18 cellular contexts compared by ENCODE assay signal in the genomic region with DNA sequence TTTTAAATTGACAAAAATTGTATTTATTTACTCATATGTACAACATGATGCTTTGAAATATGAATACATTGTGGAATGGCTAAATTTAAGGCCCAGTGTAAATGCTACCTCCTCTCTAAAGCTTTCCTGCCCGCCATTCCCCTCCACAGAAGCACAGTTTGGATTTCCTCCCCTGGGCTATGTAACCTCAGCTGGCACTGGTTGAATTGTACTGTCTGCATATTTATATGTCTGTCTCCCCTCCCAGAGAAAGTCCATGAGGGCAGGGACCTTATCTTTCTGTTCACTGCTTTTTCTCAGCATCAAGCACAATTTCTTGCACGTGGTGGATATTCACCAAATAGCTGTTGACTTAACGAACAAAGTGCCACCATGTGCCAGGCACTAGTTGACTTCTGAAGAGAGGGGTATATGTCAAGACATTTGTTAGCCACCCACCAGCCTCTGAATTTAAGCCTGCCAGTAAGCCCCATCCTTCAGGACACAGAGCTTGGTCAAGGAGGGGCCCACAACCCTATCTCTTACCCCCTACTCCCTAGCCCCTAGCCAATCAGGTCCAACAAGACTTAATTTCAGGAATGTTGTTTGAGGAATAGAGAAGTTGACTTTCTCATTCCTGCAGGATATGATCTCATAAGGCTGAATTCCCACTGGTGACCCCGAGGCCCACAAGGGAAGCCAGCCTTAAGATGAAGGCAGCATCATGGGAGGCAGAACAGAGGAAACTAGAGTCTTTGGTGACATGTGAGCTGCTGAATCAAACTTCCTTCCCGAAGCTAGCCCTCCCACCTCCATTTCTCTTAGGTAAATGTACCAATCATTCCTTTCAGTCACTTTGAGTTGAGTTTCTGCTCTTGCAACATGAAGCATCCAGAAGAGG. TPM values are rescaled to one million over a fixed set of nuclear protein-coding genes. Genes with fewer than 3 reads are reported as not detected.
DNase-seq lines count a peak whose midpoint lies in the region; ATAC-seq and TF ChIP-seq lines count a peak whose summit lies in the region.
"Had no signal": no experiment of that assay in that cellular context is flagged by ENCODE, and none has a peak within 500 bp of the region (broad histone marks: within the 10 kb centered on the region; RNA-seq: fewer than 3 reads in every experiment).

No MANE protein-coding gene starts in this region.

- H3K36me3 ChIP-seq in BLaER1 treated with 17β-estradiol and CSF1 and Interleukin-3, amounts not matched to agents 10 nM and 100 nM = no peaks in the 10 kb centered on the region
- no peaks in the 10 kb centered on the region for H3K36me3 ChIP-seq in HEK293 (ENCODE audit: control insufficient read depth in 2 of 2, insufficient read depth in 1 of 2, low read length in 2 of 2)
- no peaks in the 10 kb centered on the region for H3K36me3 ChIP-seq in neural progenitor cell
- H3K36me3 ChIP-seq in GM23338 (ENCODE audit: insufficient read depth) = no peaks in the 10 kb centered on the region
- H3K36me3 ChIP-seq: HAP-1 had no signal

- H3K27ac ChIP-seq in BLaER1 treated with 17β-estradiol and CSF1 and Interleukin-3, amounts not matched to agents 10 nM and 100 nM = no peak overlapping the region
- H3K27ac ChIP-seq in HEK293 (ENCODE audit: extremely low read depth, low read depth, low read length) (no peak overlapping the region), neural progenitor cell (no peak overlapping the region), GM23338 (ENCODE audit: low read depth) (no peak overlapping the region)

- H3K4me2 ChIP-seq in BLaER1 treated with 17β-estradiol and CSF1 and Interleukin-3, amounts not matched to agents 10 nM and 100 nM = peak overlapping the region in 9 of 11 experiments; percentile 6 to 62 (median 31); a peak in 18 of 22 replicates
- no peak overlapping the region for H3K4me2 ChIP-seq in neural progenitor cell
- H3K4me2 ChIP-seq in GM23338 = no peak overlapping the region

- no peak for ATAC-seq in GM23338

- DNase-seq in ecto neural progenitor cell (ENCODE audit: low spot score) = peak; percentile 25
- no peak for DNase-seq in neural progenitor cell (ENCODE audit: low spot score)
- DNase-seq in GM10266 (ENCODE audit: extremely low spot score) = no peak
- DNase-seq in GM23338 (ENCODE audit: low spot score) = no peak
- DNase-seq: C1 segment of cervical spinal cord; CD8-positive, alpha-beta memory T cell; NCI-H1105; NCI-H1694; NCI-H510A; NCI-H774; Right ventricle myocardium superior had no signal

- H3K9me3 Mint-ChIP-seq in nephron (no peaks in the 10 kb centered on the region), neural progenitor cell (no peaks in the 10 kb centered on the region), GM23338 (no peaks in the 10 kb centered on the region)
- H3K9me3 Mint-ChIP-seq: CD8-positive, alpha-beta memory T cell had no signal

- CTCF ChIA-PET in HEK293 (lab: Yijun Ruan, JAX) = interaction anchor here (0.6 to 9.9 kb wide), 13 partner anchors 10 to 315 kb away, joined by 3 to 129 read pairs (median 4); a partner anchor contains a TSS

- H3K9me3 ChIP-seq in BLaER1 treated with 17β-estradiol and CSF1 and Interleukin-3, amounts not matched to agents 10 nM and 100 nM (replicated peaks in 1 of 11) = no peaks in the 10 kb centered on the region
- H3K9me3 ChIP-seq in HEK293 (ENCODE audit: control insufficient read depth, insufficient read depth, low read depth, low read length) (no peaks in the 10 kb centered on the region), neural progenitor cell (ENCODE audit: low read depth) (no peaks in the 10 kb centered on the region)
- H3K9me3 ChIP-seq: HAP-1 had no signal

- H3K4me3 Mint-ChIP-seq in nephron (no peak overlapping the region), neural progenitor cell (no peak overlapping the region), GM23338 (no peak overlapping the region)
- H3K4me3 Mint-ChIP-seq: CD8-positive, alpha-beta memory T cell had no signal

- H3K27ac Mint-ChIP-seq in nephron (peak overlapping the region in 2 of 3 experiments; percentile 41 to 49), neural progenitor cell (no peak overlapping the region), GM23338 (no peak overlapping the region)
- H3K27ac Mint-ChIP-seq: CD8-positive, alpha-beta memory T cell had no signal

- H3K36me3 Mint-ChIP-seq in nephron (ENCODE audit: low read depth) (no peaks in the 10 kb centered on the region), neural progenitor cell (no peaks in the 10 kb centered on the region), GM23338 (ENCODE audit: low read depth) (no peaks in the 10 kb centered on the region)
- H3K36me3 Mint-ChIP-seq: CD8-positive, alpha-beta memory T cell had no signal

- H3K27me3 Mint-ChIP-seq in nephron (ENCODE audit: low read depth) (peaks cover 8% of the 10 kb centered on the region), neural progenitor cell (ENCODE audit: insufficient read depth, low read depth) (peaks cover 2% of the 10 kb centered on the region), GM23338 (ENCODE audit: insufficient read depth, low read depth, poor library complexity) (peaks cover 5% of the 10 kb centered on the region)

- H3K9ac ChIP-seq in BLaER1 treated with 17β-estradiol and CSF1 and Interleukin-3, amounts not matched to agents 10 nM and 100 nM = no peak overlapping the region
- no peak overlapping the region for H3K9ac ChIP-seq in neural progenitor cell

- H3K4me1 Mint-ChIP-seq in nephron (peaks cover 8% of the 10 kb centered on the region), neural progenitor cell (peaks cover 6% of the 10 kb centered on the region), GM23338 (no peaks in the 10 kb centered on the region)

- no peak overlapping the region for H3K4me3 ChIP-seq in BLaER1 treated with 17β-estradiol and CSF1 and Interleukin-3, amounts not matched to agents 10 nM and 100 nM
- H3K4me3 ChIP-seq in HEK293 (ENCODE audit: low read depth, low read length) (no peak overlapping the region), neural progenitor cell (no peak overlapping the region), GM23338 (no peak overlapping the region)
- H3K4me3 ChIP-seq: HAP-1 had no signal

- H3K27me3 ChIP-seq in BLaER1 treated with 17β-estradiol and CSF1 and Interleukin-3, amounts not matched to agents 10 nM and 100 nM = no peaks in the 10 kb centered on the region
- H3K27me3 ChIP-seq in neural progenitor cell (no peaks in the 10 kb centered on the region), GM23338 (ENCODE audit: insufficient read depth) (no peaks in the 10 kb centered on the region; the same call in 1 of the 2 replicates)

- POLR2A ChIA-PET in HEK293 (lab: Yijun Ruan, JAX) = interaction anchor here (1.2 kb wide), 1 partner anchor 55 kb away, joined by 3 read pairs; no protein-coding TSS in a partner anchor

- no peak for TF ChIP-seq CTCF in HEK293 (tag by site-specific recombination; IDR thresholded peaks at IDR 0.05)
- no peak for TF ChIP-seq CTCF in nephron (IDR thresholded peaks at IDR 0.05; ENCODE audit: unreplicated experiment in 3 of 3)
- TF ChIP-seq CTCF in neural progenitor cell (IDR thresholded peaks at IDR 0.05) = no peak
- TF ChIP-seq CTCF in GM10266 (IDR thresholded peaks at IDR 0.05; ENCODE audit: control insufficient read depth, insufficient read depth, low read depth, missing control alignments) = no peak
- TF ChIP-seq CTCF in GM23338 (conservative IDR thresholded peaks at IDR 0.05; ENCODE audit: low read depth in 2 of 2) = no peak

- H3K79me2 ChIP-seq in neural progenitor cell (ENCODE audit: low read depth) (no peaks in the 10 kb centered on the region), GM23338 (replicated peaks; ENCODE audit: insufficient read depth) (no peaks in the 10 kb centered on the region)

- no peaks in the 10 kb centered on the region for H4K20me1 ChIP-seq in BLaER1 treated with 17β-estradiol and CSF1 and Interleukin-3, amounts not matched to agents 10 nM and 100 nM
- H4K20me1 ChIP-seq in neural progenitor cell (ENCODE audit: low read depth) (no peaks in the 10 kb centered on the region), GM23338 (replicated peaks; ENCODE audit: insufficient read depth) (no peaks in the 10 kb centered on the region)

- H3K4me1 ChIP-seq in BLaER1 treated with 17β-estradiol and CSF1 and Interleukin-3, amounts not matched to agents 10 nM and 100 nM = peaks cover 0 to 42% (median 23%) of the 10 kb centered on the region in 10 experiments; a peak in 14 of 20 replicates
- H3K4me1 ChIP-seq in HEK293 (ENCODE audit: control insufficient read depth, insufficient read depth, low read length) = no peaks in the 10 kb centered on the region
- H3K4me1 ChIP-seq in neural progenitor cell = no peaks in the 10 kb centered on the region
- no peaks in the 10 kb centered on the region for H3K4me1 ChIP-seq in GM23338 (ENCODE audit: insufficient read depth)

- H3K9me2 ChIP-seq in GM23338 (ENCODE audit: insufficient read depth) = no peaks in the 10 kb centered on the region

- H3F3A ChIP-seq in neural progenitor cell (ENCODE audit: low read depth) = no peaks in the 10 kb centered on the region
- no peaks in the 10 kb centered on the region for H3F3A ChIP-seq in GM23338 (replicated peaks; ENCODE audit: low read depth)

- H2AFZ ChIP-seq in neural progenitor cell (replicated peaks) (no peak overlapping the region), GM23338 (no peak overlapping the region)

TF ChIP-seq in HEK293, 187 proteins besides CTCF, POLR2A, EP300 and RAD21 (continues in another document):
- TF ChIP-seq ZNF155 (tag by site-specific recombination; IDR thresholded peaks at IDR 0.05) (no peak), ZSCAN23 (tag by site-specific recombination; IDR thresholded peaks at IDR 0.05) (no peak), ZBTB1 (tag by site-specific recombination; IDR thresholded peaks at IDR 0.05) (no peak)

TF ChIP-seq in GM23338, 12 proteins besides CTCF, POLR2A, EP300 and RAD21 (continues in another document):
- no peak for TF ChIP-seq EZH2 (IDR thresholded peaks at IDR 0.05; ENCODE audit: low read depth, unreplicated experiment)
- TF ChIP-seq ZNF331 (CRISPR knock-in tag; IDR thresholded peaks at IDR 0.05; ENCODE audit: low read depth) = no peak
- no peak for TF ChIP-seq JUNB (IDR thresholded peaks at IDR 0.05; ENCODE audit: unreplicated experiment)
- TF ChIP-seq EZH2phosphoT487 (IDR thresholded peaks at IDR 0.05; ENCODE audit: unreplicated experiment) = no peak

RNA-seq across cellular contexts. Expression of a gene that starts 9.3 kb away (rescaled TPM):
- 11.0 and 12.0 TPM in 2 replicates for total RNA-seq in neural progenitor cell (ENCODE audit: low replicate concordance)
- 3.0 and 4.3 TPM in 2 replicates for total RNA-seq in GM23338 (2014; rRNA removed; shearing (Covaris generic))
- polyA plus RNA-seq in GM23338 (2016; fragmentation: Nextera tagmentation; extraction: Ambion mirVana) = 1.2 and 1.6 TPM in 2 replicates

RNA-seq across cellular contexts. Expression of a gene that starts 34.9 kb away (rescaled TPM):
- not detected in 2 replicates for total RNA-seq in neural progenitor cell (ENCODE audit: low replicate concordance)
- 0.17 TPM in 1 of 2 replicates, not detected in the other for total RNA-seq in GM23338 (2014; rRNA removed; shearing (Covaris generic))
- not detected in 2 replicates for polyA plus RNA-seq in GM23338 (2016; fragmentation: Nextera tagmentation; extraction: Ambion mirVana)
- total RNA-seq: A673; CD8-positive, alpha-beta memory T cell; G401; OCI-LY7 had no signal
- polyA plus RNA-seq: CD8-positive, alpha-beta memory T cell had no signal

RNA-seq across cellular contexts. Expression of a gene that starts 56.4 kb away (rescaled TPM):
- total RNA-seq in neural progenitor cell (ENCODE audit: low replicate concordance) = not detected in 2 replicates
- total RNA-seq in GM23338 (2014; rRNA removed; shearing (Covaris generic)) = 0.07 TPM in 1 of 2 replicates, not detected in the other
- polyA plus RNA-seq in GM23338 (2016; fragmentation: Nextera tagmentation; extraction: Ambion mirVana) = not detected in 2 replicates
- total RNA-seq: A673; CD8-positive, alpha-beta memory T cell; OCI-LY7 had no signal
- polyA plus RNA-seq: CD8-positive, alpha-beta memory T cell had no signal

RNA-seq across cellular contexts. Expression of a gene that starts 56.6 kb away (rescaled TPM):
- total RNA-seq in neural progenitor cell (ENCODE audit: low replicate concordance) = 0.28 and 0.50 TPM in 2 replicates
- total RNA-seq in GM23338 (2014; rRNA removed; shearing (Covaris generic)) = 0.08 and 0.24 TPM in 2 replicates
- polyA plus RNA-seq in GM23338 (2016; fragmentation: Nextera tagmentation; extraction: Ambion mirVana) = 0.39 and 0.45 TPM in 2 replicates
- total RNA-seq: CD8-positive, alpha-beta memory T cell had no signal
- polyA plus RNA-seq: CD8-positive, alpha-beta memory T cell had no signal

Comparison
In these comparisons a context has a peak if more than half of its experiments do, and no peak if none do; other contexts are left out.
1. H3K4me2 ChIP-seq: peak in BLaER1 treated with 17β-estradiol and CSF1 and Interleukin-3, amounts not matched to agents 10 nM and 100 nM (9 of 11); none in neural progenitor cell (single experiment) and GM23338 (single experiment).
2. H3K27ac Mint-ChIP-seq: peak in nephron (2 of 3); none in neural progenitor cell (single experiment) and GM23338 (single experiment).